1 cellular context compared by ENCODE assay signal in genomic region chr4:5874811-5875465, GRCh38.
TF ChIP-seq lines count a peak whose summit lies in the region.

No MANE protein-coding gene starts in this region.

TF ChIP-seq in H1, 55 proteins besides CTCF, POLR2A, EP300 and RAD21 (continued from another document):
- TF ChIP-seq SP1 (IDR thresholded peaks at IDR 0.05; ENCODE audit: low read depth, low read length) (0 out of 2 replicates have a peak, but pooled peaks have one; percentile 22), E2F6 (IDR thresholded peaks at IDR 0.05) (no peak), TEAD4 (IDR thresholded peaks at IDR 0.05; ENCODE audit: low read depth, low read length) (peak; percentile 89), ATF3 (IDR thresholded peaks at IDR 0.05; ENCODE audit: insufficient read depth, low read depth, low read length) (no peak), BRCA1 (IDR thresholded peaks at IDR 0.05; ENCODE audit: low read depth, low read length) (no peak), NANOG (IDR thresholded peaks at IDR 0.05; ENCODE audit: insufficient read depth, low read depth, low read length, poor library complexity, severe bottlenecking) (no peak), HDAC2 (IDR thresholded peaks at IDR 0.05; ENCODE audit: borderline replicate concordance in 1 of 2, low read depth in 2 of 2, low read length in 2 of 2) (0 out of 4 replicates have a peak, but pooled peaks of 1 of the 2 experiments have one; percentile 52), BACH1 (IDR thresholded peaks at IDR 0.05; ENCODE audit: low read length) (no peak), MAFK (IDR thresholded peaks at IDR 0.05; ENCODE audit: low read depth, low read length) (no peak), SP4 (IDR thresholded peaks at IDR 0.05; ENCODE audit: low read length) (no peak), TCF12 (IDR thresholded peaks at IDR 0.05; ENCODE audit: low read depth, low read length) (no peak), SRF (IDR thresholded peaks at IDR 0.05; ENCODE audit: low read depth, low read length) (no peak), JUND (IDR thresholded peaks at IDR 0.05; ENCODE audit: low read length) (peak; percentile 82), RBBP5 (IDR thresholded peaks at IDR 0.05; ENCODE audit: borderline replicate concordance, low read depth, low read length) (no peak), KDM5A (IDR thresholded peaks at IDR 0.05; ENCODE audit: low read length) (no peak), MAX (IDR thresholded peaks at IDR 0.05) (no peak), RFX5 (IDR thresholded peaks at IDR 0.05; ENCODE audit: borderline replicate concordance, low read depth, low read length) (no peak), FOSL1 (IDR thresholded peaks at IDR 0.05; ENCODE audit: insufficient read depth, low read depth, low read length) (no peak), CBX5 (IDR thresholded peaks at IDR 0.05; ENCODE audit: low read depth, low read length) (no peak), KDM4A (IDR thresholded peaks at IDR 0.05; ENCODE audit: low read depth, low read length, severe bottlenecking) (no peak), EZH2 (IDR thresholded peaks at IDR 0.05; ENCODE audit: low read depth, low read length, severe bottlenecking) (no peak), SIX5 (IDR thresholded peaks at IDR 0.05; ENCODE audit: low read depth, low read length) (no peak), TAF7 (optimal IDR thresholded peaks at IDR 0.05; ENCODE audit: borderline replicate concordance, low read depth, low read length) (no peak), CHD7 (IDR thresholded peaks at IDR 0.05; ENCODE audit: insufficient replicate concordance, low read length) (no peak), ZNF274 (IDR thresholded peaks at IDR 0.05; ENCODE audit: borderline replicate concordance, extremely low read depth, low read length) (no peak), TBP (IDR thresholded peaks at IDR 0.05; ENCODE audit: low read depth, low read length) (no peak), USF2 (IDR thresholded peaks at IDR 0.05; ENCODE audit: low read length) (no peak), CREB1 (IDR thresholded peaks at IDR 0.05) (no peak), GABPA (IDR thresholded peaks at IDR 0.05; ENCODE audit: borderline replicate concordance, insufficient read depth, low read length) (no peak), POU5F1 (IDR thresholded peaks at IDR 0.05; ENCODE audit: low read depth, low read length) (no peak), EGR1 (IDR thresholded peaks at IDR 0.05; ENCODE audit: borderline replicate concordance, low read depth, low read length) (no peak), ATF2 (IDR thresholded peaks at IDR 0.05; ENCODE audit: low read length) (no peak), RNF2 (IDR thresholded peaks at IDR 0.05; ENCODE audit: borderline replicate concordance, low read depth, low read length, missing control alignments, poor library complexity, severe bottlenecking) (no peak), TAF1 (IDR thresholded peaks at IDR 0.05; ENCODE audit: low read depth, low read length) (no peak), CTBP2 (IDR thresholded peaks at IDR 0.05; ENCODE audit: borderline replicate concordance, insufficient read depth, insufficient read length, low read length) (peak; percentile 60), CHD2 (IDR thresholded peaks at IDR 0.05; ENCODE audit: low read length) (no peak), NRF1 (IDR thresholded peaks at IDR 0.05; ENCODE audit: low read depth, low read length) (no peak), ASH2L (IDR thresholded peaks at IDR 0.05; ENCODE audit: low read length) (no peak), CEBPB (IDR thresholded peaks at IDR 0.05; ENCODE audit: low read depth, low read length) (no peak), KDM1A (IDR thresholded peaks at IDR 0.05; ENCODE audit: borderline replicate concordance, low read length) (no peak), SIRT6 (IDR thresholded peaks at IDR 0.05; ENCODE audit: low read length) (no peak), POLR2AphosphoS5 (IDR thresholded peaks at IDR 0.05; ENCODE audit: low read depth, low read length) (no peak), SP2 (IDR thresholded peaks at IDR 0.05; ENCODE audit: low read length) (no peak), PHF8 (conservative IDR thresholded peaks at IDR 0.05; ENCODE audit: low read depth, low read length) (no peak), JUN (IDR thresholded peaks at IDR 0.05; ENCODE audit: low read depth, low read length) (no peak), SAP30 (IDR thresholded peaks at IDR 0.05; ENCODE audit: insufficient read depth, insufficient replicate concordance, low read length) (no peak), SUZ12 (IDR thresholded peaks at IDR 0.05; ENCODE audit: low read length) (no peak)
